ENCODE assay signal across 10 cellular contexts in the genomic region with DNA sequence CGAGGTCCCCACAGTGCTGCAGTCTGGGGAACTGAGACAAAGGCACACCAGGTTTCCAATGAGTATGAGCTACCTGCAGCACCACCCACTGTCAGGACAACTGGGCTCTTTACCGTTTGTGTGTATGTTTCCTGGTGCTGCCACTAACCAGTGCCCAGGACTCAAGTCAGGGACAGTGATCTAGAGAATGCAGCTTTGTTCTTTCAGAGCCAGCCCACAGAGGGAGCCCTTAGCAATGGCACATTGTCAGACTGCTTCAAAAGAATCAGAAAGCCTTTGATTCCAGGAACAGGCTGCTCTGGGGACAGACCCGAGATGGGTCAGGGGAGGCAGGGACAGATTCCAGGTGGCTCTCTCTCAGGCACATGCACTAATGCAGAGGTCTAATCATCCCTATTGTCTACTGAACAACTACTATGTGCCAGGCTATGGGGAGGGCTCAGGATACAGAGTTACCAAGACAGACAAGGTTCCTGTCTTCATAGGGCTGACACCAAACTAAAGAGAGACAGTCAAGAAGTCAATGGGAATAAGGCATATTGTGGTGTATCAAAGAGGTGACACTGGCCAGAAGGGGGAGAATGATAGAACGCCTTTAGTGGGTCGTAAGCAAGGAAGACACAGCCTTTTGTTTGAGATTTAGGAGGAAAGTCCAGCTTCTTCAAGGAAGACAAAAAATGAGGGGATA.
A peak's percentile ranks its signal among the peaks of the same experiment; 100 is the strongest.
DNase-seq lines count a peak whose midpoint lies in the region; ATAC-seq and FAIRE-seq lines count a peak whose summit lies in the region.
"Had no signal": no experiment of that assay in that cellular context is flagged by ENCODE, and none has a peak within 500 bp of the region (broad histone marks: within the 10 kb centered on the region; RNA-seq: fewer than 3 reads in every experiment).

No MANE protein-coding gene starts in this region.

- ATAC-seq in HG02885 (IDR thresholded peaks at IDR 0.05; ENCODE audit: poor library complexity, unreplicated experiment), result no peak

- H3K27ac ChIP-seq in small intestine (ENCODE audit: low read depth in 1 of 2, low read length in 1 of 2), result no peak overlapping the region
- H3K27ac ChIP-seq: thoracic aorta had no signal

- no peaks in the 10 kb centered on the region for H3K36me3 ChIP-seq in NT2/D1 (ENCODE audit: insufficient read depth, insufficient read length, low read length)
- H3K36me3 ChIP-seq in small intestine (ENCODE audit: control insufficient read depth in 2 of 2, insufficient read depth in 2 of 2, low read length in 2 of 2), result no peaks in the 10 kb centered on the region
- no peaks in the 10 kb centered on the region for H3K36me3 ChIP-seq in MG63
- H3K36me3 ChIP-seq: thoracic aorta had no signal

- no peaks in the 10 kb centered on the region for H3K9me3 Mint-ChIP-seq in activated CD4-positive, alpha-beta T cell treated with anti-CD3 and anti-CD28 coated beads, Interleukin-2, amount 10 ng/mL, durations not matched to agents 7 days and 5 days

- H3K27me3 Mint-ChIP-seq in activated CD4-positive, alpha-beta T cell treated with anti-CD3 and anti-CD28 coated beads, Interleukin-2, amount 10 ng/mL, durations not matched to agents 7 days and 5 days, result peaks cover 21% of the 10 kb centered on the region

- H3K36me3 Mint-ChIP-seq in activated CD4-positive, alpha-beta T cell treated with anti-CD3 and anti-CD28 coated beads, Interleukin-2, amount 10 ng/mL, durations not matched to agents 7 days and 5 days (ENCODE audit: low read depth), result no peaks in the 10 kb centered on the region
- H3K36me3 Mint-ChIP-seq: activated naive CD8-positive, alpha-beta T cell had no signal

- H3K27ac Mint-ChIP-seq in activated CD4-positive, alpha-beta T cell treated with anti-CD3 and anti-CD28 coated beads, Interleukin-2, amount 10 ng/mL, durations not matched to agents 7 days and 5 days, result no peak overlapping the region
- H3K27ac Mint-ChIP-seq: activated naive CD8-positive, alpha-beta T cell had no signal

- peak; percentile 26 for FAIRE-seq in frontal cortex (lab: Jason Lieb, UNC)
- no peak for FAIRE-seq in small intestine (lab: Jason Lieb, UNC)
- FAIRE-seq in HTR-8/SVneo (lab: Jason Lieb, UNC), result no peak

- WGBS in small intestine, 3 donors, result 34 to 45% (median 38%) methylated on average over 5 of the region's 5 CpGs

- H3K9me3 ChIP-seq in NT2/D1 (ENCODE audit: insufficient read depth, low read length) (no peaks in the 10 kb centered on the region), small intestine (ENCODE audit: control insufficient read depth, low read depth) (no peaks in the 10 kb centered on the region), MG63 (no peaks in the 10 kb centered on the region)
- H3K9me3 ChIP-seq: thoracic aorta had no signal

- H3K4me3 Mint-ChIP-seq in activated CD4-positive, alpha-beta T cell treated with anti-CD3 and anti-CD28 coated beads, Interleukin-2, amount 10 ng/mL, durations not matched to agents 7 days and 5 days, result no peak overlapping the region
- H3K4me3 Mint-ChIP-seq: activated naive CD8-positive, alpha-beta T cell had no signal

- H3K4me1 ChIP-seq in NT2/D1 (ENCODE audit: insufficient read depth, insufficient read length) (no peaks in the 10 kb centered on the region), small intestine (ENCODE audit: control insufficient read depth in 2 of 2, insufficient read depth in 1 of 2, low read depth in 1 of 2, low read length in 1 of 2) (peaks cover 0 to 6% of the 10 kb centered on the region in 2 donors)

- no peak overlapping the region for H3K4me3 ChIP-seq in NT2/D1 (ENCODE audit: insufficient read length, low read depth)
- H3K4me3 ChIP-seq in small intestine (ENCODE audit: low read depth in 1 of 2, low read length in 2 of 2), result no peak overlapping the region
- no peak overlapping the region for H3K4me3 ChIP-seq in MG63
- H3K4me3 ChIP-seq: thoracic aorta had no signal

- DNase-seq in activated CD4-positive, alpha-beta T cell treated with anti-CD3 and anti-CD28 coated beads, Interleukin-2, amount 10 ng/mL, durations not matched to agents 7 days and 5 days, result peak; percentile 24
- DNase-seq in activated CD4-positive, alpha-beta T cell treated with anti-CD3 and anti-CD28 coated beads for 4 hours, result no peak
- DNase-seq in NT2/D1 (ENCODE audit: low read depth, low spot score), result peak; percentile 27
- peak; percentile 24 to 26 for DNase-seq in frontal cortex (ENCODE audit: low spot score in 2 of 2)
- DNase-seq in small intestine, result peak; percentile 26
- DNase-seq in HTR-8/SVneo (ENCODE audit: insufficient read length, low spot score), result no peak
- no peak for DNase-seq in MG63

- H3K27me3 ChIP-seq in NT2/D1 (ENCODE audit: insufficient read depth, insufficient read length) (peaks cover 98% of the 10 kb centered on the region), small intestine (ENCODE audit: control insufficient read depth in 2 of 2, insufficient read depth in 2 of 2, low read length in 2 of 2) (peaks cover 0 to 4% of the 10 kb centered on the region in 2 donors), MG63 (peaks cover 25% of the 10 kb centered on the region)

- CTCF ChIA-PET in activated CD4-positive, alpha-beta T cell treated with anti-CD3 and anti-CD28 coated beads, Interleukin-2, amount 10 ng/mL, durations not matched to agents 7 days and 5 days (lab: Charles Lee), result interaction anchor here (0.8 kb wide), 1 partner anchor 166 kb away, joined by 3 read pairs; no protein-coding TSS in a partner anchor

- H3K9ac ChIP-seq in NT2/D1 (ENCODE audit: insufficient read length, low read depth), result no peak overlapping the region

- H3K4me1 Mint-ChIP-seq in activated CD4-positive, alpha-beta T cell treated with anti-CD3 and anti-CD28 coated beads, Interleukin-2, amount 10 ng/mL, durations not matched to agents 7 days and 5 days, result peaks cover 16% of the 10 kb centered on the region

- POLR2A ChIA-PET in activated CD4-positive, alpha-beta T cell treated with anti-CD3 and anti-CD28 coated beads, Interleukin-2, amount 10 ng/mL, durations not matched to agents 7 days and 5 days (lab: Charles Lee), result no interaction called here

Comparison
In these comparisons a context has a peak if more than half of its experiments do, and no peak if none do; other contexts are left out.
1. DNase-seq: peak in activated CD4-positive, alpha-beta T cell treated with anti-CD3 and anti-CD28 coated beads, Interleukin-2, amount 10 ng/mL, durations not matched to agents 7 days and 5 days (single experiment), NT2/D1 (single experiment), frontal cortex (2 of 2) and small intestine (single experiment); none in activated CD4-positive, alpha-beta T cell treated with anti-CD3 and anti-CD28 coated beads for 4 hours (0 of 2), HTR-8/SVneo (single experiment) and MG63 (single experiment).